In genomic region chr11:34250732-34251639, GRCh38 we compare ENCODE assay signal across 8 cellular contexts.
A peak's percentile ranks its signal among the peaks of the same experiment; 100 is the strongest.
DNase-seq lines count a peak whose midpoint lies in the region; ATAC-seq and TF ChIP-seq lines count a peak whose summit lies in the region.

No MANE protein-coding gene starts in this region.

- H3K27ac Mint-ChIP-seq in activated T-cell treated with anti-CD3 and anti-CD28 coated beads, Interleukin-2, amount 50 U/mL, for 72 hours = no peak overlapping the region

- no peaks in the 10 kb centered on the region for H3K9me2 ChIP-seq in PC-3 (replicated peaks; ENCODE audit: low read length)

- H3K4me3 Mint-ChIP-seq in activated T-cell treated with anti-CD3 and anti-CD28 coated beads, Interleukin-2, amount 50 U/mL, for 72 hours = peak overlapping the region; percentile 4 to 61

- no peaks in the 10 kb centered on the region for H3K27me3 ChIP-seq in PC-3 (ENCODE audit: low read length)
- H3K27me3 ChIP-seq in aorta (ENCODE audit: control insufficient read depth in 1 of 2, insufficient read depth in 2 of 2, low read length in 1 of 2) = no peaks in the 10 kb centered on the region

- H3K4me3 ChIP-seq in PC-3 (ENCODE audit: low read length) (no peak overlapping the region), aorta (ENCODE audit: low read length in 2 of 2) (no peak overlapping the region)

- intact Hi-C loops in PC-3 (cut with micrococcal nuclease) = no loop called here
- intact Hi-C loops in aorta (cut with DNase I) = loop anchor here in 1 of 2 donors (2.0 to 5.0 kb wide), 2 partner anchors 58 to 106 kb away; partner anchors contain the start of gene ABTB2

- peak; percentile 91 for DNase-seq in PC-3
- DNase-seq in activated T-cell treated with anti-CD3 and anti-CD28 coated beads, Interleukin-2, amount 50 U/mL, for 72 hours = peak; percentile 74 to 80
- peak; percentile 89 for DNase-seq in germinal center (ENCODE audit: low spot score)
- peak; percentile 72 for DNase-seq in putamen (ENCODE audit: low spot score)
- DNase-seq in aorta = peak; percentile 84 to 85
- no peak for DNase-seq in DMS153 (lab: John Stamatoyannopoulos, UW)

- no TSS peak for BruUV-seq in PC-3 (replicated peaks; lab: Mats Ljungman, UMichigan)

- CTCF ChIA-PET in PC-3 (lab: Charles Lee) = interaction anchor here (0.5 kb wide), 1 partner anchor 77 kb away, joined by 4 read pairs; no protein-coding TSS in a partner anchor

- POLR2A ChIA-PET in PC-3 (lab: Charles Lee; ENCODE audit: unreplicated experiment) = interaction anchor here (0.5 to 1.0 kb wide), 4 partner anchors 37 to 315 kb away, joined by 3 to 5 read pairs (median 4); no protein-coding TSS in a partner anchor

- WGBS in aorta, 2 donors = 39 to 52% methylated on average over 11 of the region's 11 CpGs

- H3K79me2 ChIP-seq in PC-3 (ENCODE audit: low read length) = 0 out of 2 replicates have a peak, but pooled peaks cover 3% of the 10 kb centered on the region

- H3K9me3 Mint-ChIP-seq in activated T-cell treated with anti-CD3 and anti-CD28 coated beads, Interleukin-2, amount 50 U/mL, for 72 hours = no peaks in the 10 kb centered on the region

- H3K4me2 ChIP-seq in PC-3 (ENCODE audit: low read length) = peak overlapping the region; percentile 65

- peaks cover 42% of the 10 kb centered on the region for H3K27me3 Mint-ChIP-seq in activated T-cell treated with anti-CD3 and anti-CD28 coated beads, Interleukin-2, amount 50 U/mL, for 72 hours (ENCODE audit: low read depth)

- H3K27ac ChIP-seq in PC-3 (ENCODE audit: low read length) (peak overlapping the region; percentile 23), aorta (ENCODE audit: low read depth in 1 of 2, low read length in 2 of 2) (peak overlapping the region in 1 of 2 donors; percentile 85)

- no peaks in the 10 kb centered on the region for H3K9me3 ChIP-seq in PC-3 (ENCODE audit: low read length)
- H3K9me3 ChIP-seq in aorta (ENCODE audit: control insufficient read depth, low read length) = no peaks in the 10 kb centered on the region

- no peaks in the 10 kb centered on the region for H3F3A ChIP-seq in PC-3 (ENCODE audit: low read length, unreplicated experiment)

- H3K4me1 Mint-ChIP-seq in activated T-cell treated with anti-CD3 and anti-CD28 coated beads, Interleukin-2, amount 50 U/mL, for 72 hours (ENCODE audit: low read depth) = peaks cover 62% of the 10 kb centered on the region

- no peak for TF ChIP-seq CTCF in PC-3 (conservative IDR thresholded peaks at IDR 0.05; ENCODE audit: low read depth, low read length)

- H2AFZ ChIP-seq in PC-3 (ENCODE audit: low read length) = no peak overlapping the region

- no peaks in the 10 kb centered on the region for H4K20me1 ChIP-seq in PC-3 (ENCODE audit: low read length)

- H3K36me3 Mint-ChIP-seq in activated T-cell treated with anti-CD3 and anti-CD28 coated beads, Interleukin-2, amount 50 U/mL, for 72 hours (ENCODE audit: insufficient read depth in 2 of 2) = peaks cover 0 to 1% of the 10 kb centered on the region in 2 donors

- H3K4me1 ChIP-seq in PC-3 (ENCODE audit: insufficient read depth, low read length) = peaks cover 16% of the 10 kb centered on the region
- peaks cover 2 to 3% of the 10 kb centered on the region in 2 donors for H3K4me1 ChIP-seq in aorta (ENCODE audit: control insufficient read depth in 1 of 2, insufficient read depth in 2 of 2, low read length in 2 of 2)

- ATAC-seq in GM18907 (IDR thresholded peaks at IDR 0.05; ENCODE audit: unreplicated experiment) = peak; percentile 89
- peak; percentile 84 for ATAC-seq in HG03025 (IDR thresholded peaks at IDR 0.05; ENCODE audit: low FRiP score, unreplicated experiment)
- ATAC-seq in PC-3 = peak; percentile 99
- peak; percentile 93 to 95 for ATAC-seq in activated T-cell treated with anti-CD3 and anti-CD28 coated beads, Interleukin-2, amount 50 U/mL, for 72 hours (replicated peaks in 1 of 2)
- peak; percentile 78 for ATAC-seq in aorta (ENCODE audit: low FRiP score)

- H3K36me3 ChIP-seq in PC-3 (ENCODE audit: low read depth, low read length) (no peaks in the 10 kb centered on the region), aorta (ENCODE audit: control insufficient read depth in 1 of 2, insufficient read depth in 2 of 2, low read length in 1 of 2) (no peaks in the 10 kb centered on the region)

- no peak overlapping the region for H3K9ac ChIP-seq in PC-3 (ENCODE audit: low read length)
